Comparison of ENCODE assay signal across 30 cellular contexts in genomic region chr13:22961835-22962537, GRCh38.
"Had no signal": no experiment of that assay in that cellular context is flagged by ENCODE, and none has a peak within 500 bp of the region (broad histone marks: within the 10 kb centered on the region; RNA-seq: fewer than 3 reads in every experiment).

No MANE protein-coding gene starts in this region.

- H3K9me3 ChIP-seq: adrenal gland, MG63 had no signal

- H3K36me3 ChIP-seq: adrenal gland, MG63 had no signal

- H3K36me3 Mint-ChIP-seq: activated naive CD8-positive, alpha-beta T cell treated with anti-CD3 and anti-CD28 coated beads, Interleukin-2, amount 10 ng/mL, durations not matched to agents 7 days and 5 days; T-cell had no signal

- H3K27ac ChIP-seq: adrenal gland, KMS-11, SK-N-MC had no signal

- H3K27me3 Mint-ChIP-seq: activated B cell treated with CpG ODN at 0.5 μM for 24 hours; activated CD4-positive, alpha-beta T cell treated with anti-CD3 and anti-CD28 coated beads, Interleukin-2, amount 10 ng/mL, durations not matched to agents 24 days and 14 days; activated naive CD8-positive, alpha-beta T cell treated with anti-CD3 and anti-CD28 coated beads, Interleukin-2, amount 10 ng/mL, durations not matched to agents 7 days and 5 days; T-cell had no signal

- H3K4me2 ChIP-seq: KMS-11 had no signal

- H3K9ac ChIP-seq: KMS-11 had no signal

- H3K27me3 ChIP-seq: adrenal gland, MG63 had no signal

- H3K9me3 Mint-ChIP-seq: activated B cell treated with CpG ODN at 0.5 μM for 24 hours; activated CD4-positive, alpha-beta T cell treated with anti-CD3 and anti-CD28 coated beads, Interleukin-2, amount 10 ng/mL, durations not matched to agents 24 days and 14 days; activated naive CD8-positive, alpha-beta T cell treated with anti-CD3 and anti-CD28 coated beads, Interleukin-2, amount 10 ng/mL, durations not matched to agents 7 days and 5 days; activated T-cell treated with anti-CD3 and anti-CD28 coated beads, Interleukin-2, amount 50 U/mL, for 72 hours; activated T-helper 2 cell treated with anti-CD3 and anti-CD28 coated beads, Interferon-gamma antibody, Interleukin-2, Interleukin-4, amounts not matched to agents 10 μg/mL and 5 μg/mL and 100 μg/mL, durations not matched to agents 14 hours and 24 hours and 36 hours; T-cell had no signal

- H3K27ac Mint-ChIP-seq: activated B cell treated with CpG ODN at 0.5 μM for 24 hours; activated CD4-positive, alpha-beta T cell treated with anti-CD3 and anti-CD28 coated beads, Interleukin-2, amount 10 ng/mL, durations not matched to agents 24 days and 14 days; activated naive CD8-positive, alpha-beta T cell treated with anti-CD3 and anti-CD28 coated beads, Interleukin-2, amount 10 ng/mL, durations not matched to agents 7 days and 5 days; activated T-cell treated with anti-CD3 and anti-CD28 coated beads, Interleukin-2, amount 50 U/mL, for 72 hours; activated T-helper 2 cell treated with anti-CD3 and anti-CD28 coated beads, Interferon-gamma antibody, Interleukin-2, Interleukin-4, amounts not matched to agents 10 μg/mL and 5 μg/mL and 100 μg/mL, durations not matched to agents 14 hours and 24 hours and 36 hours; T-cell had no signal

- H3K4me1 Mint-ChIP-seq: activated B cell treated with CpG ODN at 0.5 μM for 24 hours; activated CD4-positive, alpha-beta T cell treated with anti-CD3 and anti-CD28 coated beads, Interleukin-2, amount 10 ng/mL, durations not matched to agents 24 days and 14 days; activated naive CD8-positive, alpha-beta T cell treated with anti-CD3 and anti-CD28 coated beads, Interleukin-2, amount 10 ng/mL, durations not matched to agents 7 days and 5 days; T-cell had no signal

- H3K4me3 ChIP-seq: adrenal gland, MG63, SK-N-MC had no signal

- ATAC-seq: activated T-cell treated with anti-CD3 and anti-CD28 coated beads, Interleukin-2, amount 50 U/mL, for 72 hours; Panc1; Right ventricle myocardium inferior; T-cell had no signal

- FAIRE-seq: TTC549 had no signal

- H3K4me3 Mint-ChIP-seq: activated B cell treated with CpG ODN at 0.5 μM for 24 hours; activated CD4-positive, alpha-beta T cell treated with anti-CD3 and anti-CD28 coated beads, Interleukin-2, amount 10 ng/mL, durations not matched to agents 24 days and 14 days; activated naive CD8-positive, alpha-beta T cell treated with anti-CD3 and anti-CD28 coated beads, Interleukin-2, amount 10 ng/mL, durations not matched to agents 7 days and 5 days; activated T-cell treated with anti-CD3 and anti-CD28 coated beads, Interleukin-2, amount 50 U/mL, for 72 hours; T-cell had no signal

- H3K4me1 ChIP-seq: adrenal gland had no signal

- DNase-seq: activated B cell treated with CpG ODN at 0.5 μM for 24 hours; activated CD4-positive, alpha-beta T cell treated with anti-CD3 and anti-CD28 coated beads for 1 hour; activated CD4-positive, alpha-beta T cell treated with anti-CD3 and anti-CD28 coated beads, Interleukin-2, amount 10 ng/mL, durations not matched to agents 24 days and 14 days; activated CD4-positive, alpha-beta T cell treated with anti-CD3 and anti-CD28 coated beads, Interleukin-2, amount 50 U/mL, for 48 hours; activated gamma-delta T cell treated with Interleukin-2 at 50 U/mL for 16 hours; activated naive CD4-positive, alpha-beta T cell treated with anti-CD3 and anti-CD28 coated beads, Interleukin-2, amount 50 U/mL, for 16 hours; activated naive CD8-positive, alpha-beta T cell treated with anti-CD3 and anti-CD28 coated beads, Interleukin-2, amount 10 ng/mL, durations not matched to agents 7 days and 5 days; activated T-cell treated with anti-CD3 and anti-CD28 coated beads for 4 hours; activated T-cell treated with anti-CD3 and anti-CD28 coated beads, Interleukin-2, amount 50 U/mL, for 72 hours; anterior cingulate cortex; MG63; NCI-H1105; NCI-H1436; NCI-H187; NCI-H2081; NCI-H510A treated with DMSO at 0.1 percent for 48 hours; NCI-H69; NK-92 treated with Interleukin-12 subunit alpha and Interleukin-12 subunit beta, amount 100 ng/mL, for 24 hours; OCI-M1; RPMI8226; T-cell; T-helper 2 cell; T1000 had no signal
